ENCODE assay signal across 22 cellular contexts in genomic region chr15:79121571-79121970, GRCh38. TPM values are rescaled to one million over a fixed set of nuclear protein-coding genes. Genes with fewer than 3 reads are reported as not detected.
"Had no signal": no experiment of that assay in that cellular context is flagged by ENCODE, and none has a peak within 500 bp of the region (broad histone marks: within the 10 kb centered on the region; RNA-seq: fewer than 3 reads in every experiment).

No MANE protein-coding gene starts in this region.

- ATAC-seq: gastrocnemius medialis; heart right ventricle; left cardiac atrium; left lung; left ventricle myocardium superior; lower lobe of right lung; naive thymus-derived CD4-positive, alpha-beta T cell had no signal

- H3K27ac ChIP-seq: coronary artery, dorsolateral prefrontal cortex, esophagus squamous epithelium, gastrocnemius medialis, heart right ventricle, left lung, lower lobe of right lung had no signal

- H3K27me3 ChIP-seq: dorsolateral prefrontal cortex, gastrocnemius medialis, left lung had no signal

- H3K36me3 ChIP-seq: esophagus squamous epithelium, gastrocnemius medialis, heart right ventricle, left lung, lower lobe of right lung had no signal

- H3K9me3 ChIP-seq: esophagus squamous epithelium, gastrocnemius medialis, heart right ventricle, left lung, lower lobe of right lung had no signal

- H3K4me3 ChIP-seq: coronary artery, dorsolateral prefrontal cortex, esophagus squamous epithelium, gastrocnemius medialis, heart right ventricle, left lung, lower lobe of right lung had no signal

- H3K4me1 ChIP-seq: esophagus squamous epithelium, gastrocnemius medialis, left lung, lower lobe of right lung had no signal

- H3K4me1 Mint-ChIP-seq: naive thymus-derived CD4-positive, alpha-beta T cell had no signal

- DNase-seq: dermis blood vessel endothelial cell; dorsolateral prefrontal cortex; effector CD4-positive, alpha-beta T cell; effector memory CD4-positive, alpha-beta T cell; esophagus squamous epithelium; foreskin fibroblast; foreskin melanocyte; gastrocnemius medialis; glutamatergic neuron; head of caudate nucleus; heart right ventricle; hippocampal formation; left cardiac atrium; left lung; left ventricle myocardium superior; lower lobe of right lung; mesenchymal stem cell; midbrain; naive thymus-derived CD4-positive, alpha-beta T cell had no signal

- H3K36me3 Mint-ChIP-seq: naive thymus-derived CD4-positive, alpha-beta T cell had no signal

- H3K4me3 Mint-ChIP-seq: naive thymus-derived CD4-positive, alpha-beta T cell had no signal

RNA-seq across cellular contexts. Expression of gene RASGRF1, which starts 31.0 kb away (rescaled TPM):
- total RNA-seq: endothelial cell of umbilical vein, gastrocnemius medialis, left cardiac atrium, left ventricle myocardium superior, mononuclear cell had no signal
- polyA plus RNA-seq: naive thymus-derived CD4-positive, alpha-beta T cell had no signal
